ENCODE assay signal across 19 cellular contexts in the genomic region with DNA sequence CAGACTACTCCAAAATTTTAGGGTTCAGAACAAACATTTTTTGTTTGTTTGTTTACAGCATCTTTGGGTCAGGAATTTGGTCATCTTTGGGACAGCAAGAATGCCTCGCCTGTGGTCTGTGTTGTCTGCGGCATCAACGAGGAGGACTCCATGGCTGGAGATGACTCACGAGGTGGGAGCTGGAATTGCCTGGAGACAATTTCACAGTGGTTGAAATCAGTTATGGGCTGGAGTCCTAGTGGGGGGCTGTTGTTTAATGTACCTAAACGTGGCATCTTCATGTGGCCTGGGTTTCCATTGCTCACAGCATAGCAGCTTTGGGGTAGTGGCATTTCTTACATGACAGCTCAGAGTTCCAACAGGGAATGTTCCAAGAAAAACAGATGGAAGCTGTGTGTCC.
"Had no signal": no experiment of that assay in that cellular context is flagged by ENCODE, and none has a peak within 500 bp of the region (broad histone marks: within the 10 kb centered on the region; RNA-seq: fewer than 3 reads in every experiment).

No MANE protein-coding gene starts in this region.

- H3K9me3 ChIP-seq: gastroesophageal sphincter, heart right ventricle, prostate gland, right atrium auricular region, tibial nerve, vagina had no signal

- ATAC-seq: activated CD4-positive, alpha-beta T cell treated with anti-CD3 and anti-CD28 coated beads for 36 hours; gastroesophageal sphincter; heart right ventricle; left ventricle myocardium superior; stimulated activated naive CD8-positive, alpha-beta T cell treated with anti-CD3 and anti-CD28 coated beads, Interleukin-15, Interleukin-2, amounts not matched to agents 100 U/mL and 50 U/mL, for 24 hours had no signal

- H3K4me3 ChIP-seq: gastroesophageal sphincter, heart right ventricle, prostate gland, right atrium auricular region, tibial nerve, vagina had no signal

- H3K27ac Mint-ChIP-seq: activated CD4-positive, alpha-beta memory T cell treated with anti-CD3 and anti-CD28 coated beads for 36 hours; activated CD4-positive, alpha-beta T cell treated with anti-CD3 and anti-CD28 coated beads for 36 hours; activated naive CD8-positive, alpha-beta T cell treated with anti-CD3 and anti-CD28 coated beads for 36 hours; immature natural killer cell; memory B cell had no signal

- H3K27ac ChIP-seq: gastroesophageal sphincter, heart right ventricle, prostate gland, right atrium auricular region, tibial nerve, vagina had no signal

- H3K27me3 ChIP-seq: gastroesophageal sphincter, heart right ventricle, right atrium auricular region, tibial nerve, vagina had no signal

- H3K4me1 Mint-ChIP-seq: immature natural killer cell had no signal

- H3K9me3 Mint-ChIP-seq: activated CD4-positive, alpha-beta memory T cell treated with anti-CD3 and anti-CD28 coated beads for 36 hours; activated naive CD8-positive, alpha-beta T cell treated with anti-CD3 and anti-CD28 coated beads for 36 hours; immature natural killer cell; memory B cell; naive B cell; neural crest cell had no signal

- H3K4me3 Mint-ChIP-seq: activated CD4-positive, alpha-beta memory T cell treated with anti-CD3 and anti-CD28 coated beads for 36 hours; activated CD4-positive, alpha-beta T cell treated with anti-CD3 and anti-CD28 coated beads for 36 hours; activated naive CD8-positive, alpha-beta T cell treated with anti-CD3 and anti-CD28 coated beads for 36 hours; immature natural killer cell; memory B cell; naive B cell; neural crest cell had no signal

- H3K36me3 ChIP-seq: gastroesophageal sphincter, heart right ventricle, prostate gland, right atrium auricular region, tibial nerve, vagina had no signal

- H3K36me3 Mint-ChIP-seq: activated CD4-positive, alpha-beta memory T cell treated with anti-CD3 and anti-CD28 coated beads for 36 hours; activated naive CD8-positive, alpha-beta T cell treated with anti-CD3 and anti-CD28 coated beads for 36 hours; immature natural killer cell; memory B cell; naive B cell had no signal

- H3K27me3 Mint-ChIP-seq: activated CD4-positive, alpha-beta memory T cell treated with anti-CD3 and anti-CD28 coated beads for 36 hours; activated naive CD8-positive, alpha-beta T cell treated with anti-CD3 and anti-CD28 coated beads for 36 hours; memory B cell had no signal

- H3K4me1 ChIP-seq: gastroesophageal sphincter, heart right ventricle, prostate gland, right atrium auricular region, tibial nerve had no signal

- DNase-seq: activated CD4-positive, alpha-beta memory T cell treated with anti-CD3 and anti-CD28 coated beads for 36 hours; activated CD4-positive, alpha-beta T cell treated with anti-CD3 and anti-CD28 coated beads for 36 hours; activated naive CD4-positive, alpha-beta T cell; activated naive CD8-positive, alpha-beta T cell treated with anti-CD3 and anti-CD28 coated beads for 36 hours; amygdala; effector CD4-positive, alpha-beta T cell; heart right ventricle; immature natural killer cell; left ventricle myocardium superior; naive B cell; stimulated activated CD4-positive, alpha-beta T cell treated with anti-CD3 and anti-CD28 coated beads, Interleukin-2, amount 100 ng/mL, for 24 hours; stimulated activated naive CD8-positive, alpha-beta T cell treated with anti-CD3 and anti-CD28 coated beads, Interleukin-15, Interleukin-2, amounts not matched to agents 100 U/mL and 50 U/mL, for 24 hours had no signal
